ENCODE assay signal across 33 cellular contexts in the genomic region with DNA sequence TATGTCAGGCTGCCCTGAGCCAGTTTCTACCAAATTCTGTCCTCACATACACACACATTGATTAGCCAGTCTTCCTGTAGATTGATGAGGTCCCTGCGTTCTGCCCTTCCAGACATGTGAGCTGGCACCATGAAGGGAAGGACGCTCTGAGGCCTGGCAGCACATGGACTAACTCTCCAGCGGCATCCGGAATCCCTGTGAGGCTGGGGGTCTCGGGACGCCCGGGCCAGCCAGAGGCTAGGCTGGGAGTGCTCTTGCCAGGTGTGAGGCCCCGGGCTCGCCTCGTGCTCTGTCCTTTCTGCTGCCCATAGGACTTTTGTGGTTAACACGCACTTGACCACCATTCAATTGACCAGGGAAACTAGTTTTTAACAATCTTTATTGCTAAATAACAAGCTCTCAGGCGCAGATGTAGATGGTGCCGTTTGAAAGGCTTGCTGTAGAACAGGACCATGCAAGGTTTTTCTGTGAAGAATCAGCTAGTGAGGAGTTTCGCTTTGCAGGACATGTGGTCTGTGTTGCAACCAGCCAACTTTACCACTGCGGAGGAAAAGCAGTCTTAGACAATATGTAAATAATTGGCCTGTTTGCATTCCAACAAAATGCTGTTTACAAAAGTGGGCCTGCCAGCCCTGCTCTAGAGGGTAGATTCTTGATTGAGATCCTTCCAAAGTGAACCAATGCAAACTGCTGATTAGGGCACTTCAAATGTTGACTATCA. TPM values are rescaled to one million over a fixed set of nuclear protein-coding genes. Genes with fewer than 3 reads are reported as not detected.
DNase-seq lines count a peak whose midpoint lies in the region; ATAC-seq and TF ChIP-seq lines count a peak whose summit lies in the region.
"Had no signal": no experiment of that assay in that cellular context is flagged by ENCODE, and none has a peak within 500 bp of the region (broad histone marks: within the 10 kb centered on the region; RNA-seq: fewer than 3 reads in every experiment).

No MANE protein-coding gene starts in this region.

- no peaks in the 10 kb centered on the region for H4K20me1 ChIP-seq in GM23338 (replicated peaks; ENCODE audit: insufficient read depth)

- POLR2A ChIA-PET in AG04450 (lab: Yijun Ruan, JAX): interaction anchor here (0.6 kb wide), 1 partner anchor 21 kb away, joined by 4 read pairs; no protein-coding TSS in a partner anchor

- DNase-seq in AG04450 (ENCODE audit: low read depth, low spot score) (no peak), GM23338 (ENCODE audit: low spot score) (no peak), left lobe of liver (ENCODE audit: low spot score) (no peak), dermis blood vessel endothelial cell (no peak)
- DNase-seq: activated CD8-positive, alpha-beta T cell treated with anti-CD3 and anti-CD28 coated beads, Interleukin-2, amount 10 ng/mL, durations not matched to agents 7 days and 5 days; activated naive CD8-positive, alpha-beta T cell treated with anti-CD3 and anti-CD28 coated beads, Interleukin-2, amount 10 ng/mL, durations not matched to agents 7 days and 5 days; activated T-cell treated with anti-CD3 and anti-CD28 coated beads for 4 hours; Caco-2; caudate nucleus; esophagus squamous epithelium; HCEC 1CT; Karpas-422; midbrain; naive thymus-derived CD4-positive, alpha-beta T cell; NCI-H1105; NCI-H1930; NCI-H2227 treated with DMSO at 0.1 percent for 48 hours; NCI-H69; nucleus accumbens; psoas muscle; stimulated activated CD4-positive, alpha-beta T cell treated with anti-CD3 and anti-CD28 coated beads, Interleukin-15, amount 100 ng/mL, for 24 hours; stimulated activated naive CD4-positive, alpha-beta T cell treated with Interleukin-2 at 50 U/mL for 16 hours had no signal

- peak overlapping the region; percentile 0 for H3K27ac ChIP-seq in AG04450 (ENCODE audit: low read depth, low read length)
- H3K27ac ChIP-seq in GM23338 (ENCODE audit: low read depth): no peak overlapping the region
- peak overlapping the region; percentile 20; the same call in 1 of the 2 replicates for H3K27ac ChIP-seq in VCaP
- H3K27ac ChIP-seq: C4-2B, esophagus squamous epithelium, psoas muscle, RWPE1, thoracic aorta had no signal

- H3K27me3 Mint-ChIP-seq in GM23338 (ENCODE audit: insufficient read depth, low read depth, poor library complexity): no peaks in the 10 kb centered on the region

- H3K9me3 ChIP-seq in AG04450 (ENCODE audit: control insufficient read depth, insufficient read depth, low read length): no peaks in the 10 kb centered on the region; the same call in 1 of the 2 replicates
- H3K9me3 ChIP-seq: psoas muscle had no signal

- H3K4me3 Mint-ChIP-seq in GM23338: no peak overlapping the region
- H3K4me3 Mint-ChIP-seq: activated CD8-positive, alpha-beta T cell treated with anti-CD3 and anti-CD28 coated beads, Interleukin-2, amount 10 ng/mL, durations not matched to agents 7 days and 5 days; activated naive CD8-positive, alpha-beta T cell treated with anti-CD3 and anti-CD28 coated beads, Interleukin-2, amount 10 ng/mL, durations not matched to agents 7 days and 5 days; dendritic cell treated with granulocyte-macrophage colony-stimulating factor and Interleukin-4, amounts not matched to agents 40 ng/mL and 50 ng/mL, for 4 days; naive thymus-derived CD4-positive, alpha-beta T cell had no signal

- H3K4me3 ChIP-seq in AG04450 (ENCODE audit: low read depth, low read length) (no peak overlapping the region), GM23338 (no peak overlapping the region)
- H3K4me3 ChIP-seq: esophagus squamous epithelium, psoas muscle, thoracic aorta had no signal

- H3K27ac Mint-ChIP-seq in GM23338: no peak overlapping the region
- H3K27ac Mint-ChIP-seq: activated CD8-positive, alpha-beta T cell treated with anti-CD3 and anti-CD28 coated beads, Interleukin-2, amount 10 ng/mL, durations not matched to agents 7 days and 5 days; activated naive CD8-positive, alpha-beta T cell treated with anti-CD3 and anti-CD28 coated beads, Interleukin-2, amount 10 ng/mL, durations not matched to agents 7 days and 5 days; dendritic cell treated with granulocyte-macrophage colony-stimulating factor and Interleukin-4, amounts not matched to agents 40 ng/mL and 50 ng/mL, for 4 days; naive thymus-derived CD4-positive, alpha-beta T cell had no signal

- H3F3A ChIP-seq in GM23338 (replicated peaks; ENCODE audit: low read depth): no peaks in the 10 kb centered on the region

- no peak overlapping the region for H3K4me2 ChIP-seq in GM23338

- H3K36me3 Mint-ChIP-seq in GM23338 (ENCODE audit: low read depth): peaks cover 6% of the 10 kb centered on the region; the same call in 2 of the 3 replicates
- H3K36me3 Mint-ChIP-seq: activated naive CD8-positive, alpha-beta T cell treated with anti-CD3 and anti-CD28 coated beads, Interleukin-2, amount 10 ng/mL, durations not matched to agents 7 days and 5 days had no signal

- peaks cover 12% of the 10 kb centered on the region for H3K9me3 Mint-ChIP-seq in GM23338
- H3K9me3 Mint-ChIP-seq: activated naive CD8-positive, alpha-beta T cell treated with anti-CD3 and anti-CD28 coated beads, Interleukin-2, amount 10 ng/mL, durations not matched to agents 7 days and 5 days; dendritic cell treated with granulocyte-macrophage colony-stimulating factor and Interleukin-4, amounts not matched to agents 40 ng/mL and 50 ng/mL, for 4 days had no signal

- CTCF ChIA-PET in AG04450 (lab: Charles Lee): interaction anchor here (1.1 to 7.6 kb wide), 4 partner anchors 18 to 697 kb away, joined by 3 to 49 read pairs (median 4); no protein-coding TSS in a partner anchor

- no peaks in the 10 kb centered on the region for H3K79me2 ChIP-seq in GM23338 (replicated peaks; ENCODE audit: insufficient read depth)

- H3K27me3 ChIP-seq in AG04450 (ENCODE audit: control insufficient read depth, insufficient read depth, low read length): peaks cover 4% of the 10 kb centered on the region
- H3K27me3 ChIP-seq in GM23338 (ENCODE audit: insufficient read depth): no peaks in the 10 kb centered on the region

- ATAC-seq in GM23338 (no peak), left lobe of liver (peak; percentile 39), HG02642 (IDR thresholded peaks at IDR 0.05; ENCODE audit: poor library complexity, unreplicated experiment) (no peak), HG03521 (IDR thresholded peaks at IDR 0.05; ENCODE audit: unreplicated experiment) (no peak), HG03354 (IDR thresholded peaks at IDR 0.05; ENCODE audit: poor library complexity, severe bottlenecking, unreplicated experiment) (no peak)
- ATAC-seq: activated CD8-positive, alpha-beta T cell treated with anti-CD3 and anti-CD28 coated beads, Interleukin-2, amount 10 ng/mL, durations not matched to agents 7 days and 5 days; naive thymus-derived CD4-positive, alpha-beta T cell; psoas muscle had no signal

- no peaks in the 10 kb centered on the region for H3K9me2 ChIP-seq in GM23338 (ENCODE audit: insufficient read depth)

- no peak for TF ChIP-seq CTCF in AG04450 (IDR thresholded peaks at IDR 0.05; ENCODE audit: low read depth, low read length)
- TF ChIP-seq CTCF in GM23338 (conservative IDR thresholded peaks at IDR 0.05; ENCODE audit: low read depth in 2 of 2): no peak
- TF ChIP-seq CTCF in VCaP (conservative IDR thresholded peaks at IDR 0.05): no peak

- peaks cover 12% of the 10 kb centered on the region; the same call in 2 of the 3 replicates for H3K4me1 Mint-ChIP-seq in GM23338
- H3K4me1 Mint-ChIP-seq: activated naive CD8-positive, alpha-beta T cell treated with anti-CD3 and anti-CD28 coated beads, Interleukin-2, amount 10 ng/mL, durations not matched to agents 7 days and 5 days had no signal

- H3K36me3 ChIP-seq in GM23338 (ENCODE audit: insufficient read depth): no peaks in the 10 kb centered on the region
- H3K36me3 ChIP-seq: esophagus squamous epithelium, thoracic aorta had no signal

- 0 out of 2 replicates have a peak, but pooled peaks cover 4% of the 10 kb centered on the region for H3K4me1 ChIP-seq in GM23338 (ENCODE audit: insufficient read depth)
- H3K4me1 ChIP-seq: Caco-2, esophagus squamous epithelium, psoas muscle had no signal

- H2AFZ ChIP-seq in GM23338: peak overlapping the region; percentile 43; the same call in 1 of the 2 replicates

TF ChIP-seq in GM23338, 12 proteins besides CTCF, POLR2A, EP300 and RAD21 (continues in another document):
- TF ChIP-seq ZNF331 (CRISPR knock-in tag; IDR thresholded peaks at IDR 0.05; ENCODE audit: low read depth) (no peak), STAT1 (IDR thresholded peaks at IDR 0.05; ENCODE audit: unreplicated experiment) (no peak), JUNB (IDR thresholded peaks at IDR 0.05; ENCODE audit: unreplicated experiment) (no peak), POLR2AphosphoS5 (IDR thresholded peaks at IDR 0.05; ENCODE audit: low read depth) (no peak), CREB1 (CRISPR knock-in tag; IDR thresholded peaks at IDR 0.05; ENCODE audit: low read depth) (no peak), EZH2 (IDR thresholded peaks at IDR 0.05; ENCODE audit: low read depth, unreplicated experiment) (no peak)
- TF ChIP-seq, protein P1, sequence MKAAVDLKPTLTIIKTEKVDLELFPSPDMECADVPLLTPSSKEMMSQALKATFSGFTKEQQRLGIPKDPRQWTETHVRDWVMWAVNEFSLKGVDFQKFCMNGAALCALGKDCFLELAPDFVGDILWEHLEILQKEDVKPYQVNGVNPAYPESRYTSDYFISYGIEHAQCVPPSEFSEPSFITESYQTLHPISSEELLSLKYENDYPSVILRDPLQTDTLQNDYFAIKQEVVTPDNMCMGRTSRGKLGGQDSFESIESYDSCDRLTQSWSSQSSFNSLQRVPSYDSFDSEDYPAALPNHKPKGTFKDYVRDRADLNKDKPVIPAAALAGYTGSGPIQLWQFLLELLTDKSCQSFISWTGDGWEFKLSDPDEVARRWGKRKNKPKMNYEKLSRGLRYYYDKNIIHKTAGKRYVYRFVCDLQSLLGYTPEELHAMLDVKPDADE (IDR thresholded peaks at IDR 0.05): no peak

RNA-seq across cellular contexts. Expression of gene FOXF2, which starts 29.3 kb away (rescaled TPM):
- 17.3 TPM in 2 replicates for polyA plus RNA-seq in AG04450 (2011; rRNA removed)
- 13.0 and 13.8 TPM in 2 replicates for polyA minus RNA-seq in AG04450 (2011; rRNA and poly(A)+ RNA removed)
- total RNA-seq in GM23338 (2014; rRNA removed; shearing (Covaris generic)): not detected in 2 replicates
- not detected in 2 replicates for polyA plus RNA-seq in GM23338 (2016; fragmentation: Nextera tagmentation; extraction: Ambion mirVana)
- total RNA-seq in left lobe of liver: not detected
- total RNA-seq in dermis blood vessel endothelial cell: not detected in 2 replicates
- total RNA-seq: activated CD8-positive, alpha-beta T cell treated with anti-CD3 and anti-CD28 coated beads, Interleukin-2, amount 10 ng/mL, durations not matched to agents 7 days and 5 days; activated naive CD8-positive, alpha-beta T cell treated with anti-CD3 and anti-CD28 coated beads, Interleukin-2, amount 10 ng/mL, durations not matched to agents 7 days and 5 days; glomerular endothelial cell; naive thymus-derived CD4-positive, alpha-beta T cell; T-helper 1 cell treated with Interleukin-12 subunit alpha and Interleukin-12 subunit beta and Interleukin-4 antibody, amounts not matched to agents 30 ng/mL and 1 ng/mL, for 36 hours had no signal
- polyA plus RNA-seq: liver; naive thymus-derived CD4-positive, alpha-beta T cell had no signal
